ENCODE assay signal across 1 cellular context in genomic region chr13:46052314-46053161, GRCh38.
TF ChIP-seq lines count a peak whose summit lies in the region.

TSS of gene ZC3H13 (minus strand) at chr13:46052746. CDS start at chr13:46045507, 7,239 bp downstream.

TF ChIP-seq in K562, 482 proteins besides CTCF, POLR2A, EP300 and RAD21 (continued from another document and continues in another):
- TF ChIP-seq ZNF324 (CRISPR knock-in tag; IDR thresholded peaks at IDR 0.05) = no peak
- TF ChIP-seq ZBTB8A (IDR thresholded peaks at IDR 0.05; ENCODE audit: partially characterized antibody) = no peak
- TF ChIP-seq MECOM (CRISPR knock-in tag; IDR thresholded peaks at IDR 0.05) = no peak
- no peak for TF ChIP-seq CCAR2 (IDR thresholded peaks at IDR 0.05; ENCODE audit: low read depth, low read length)
- TF ChIP-seq ZNF511 (CRISPR knock-in tag; IDR thresholded peaks at IDR 0.05) = peak; percentile 31; the same call in 1 of the 2 replicates
- peak; percentile 58 for TF ChIP-seq CTBP1 (IDR thresholded peaks at IDR 0.05; ENCODE audit: borderline replicate concordance)
- TF ChIP-seq HDAC2 (IDR thresholded peaks at IDR 0.05) = no peak
- TF ChIP-seq E2F4 (CRISPR knock-in tag; IDR thresholded peaks at IDR 0.05; ENCODE audit: low read depth) = no peak
- TF ChIP-seq FOXP1 (CRISPR knock-in tag; IDR thresholded peaks at IDR 0.05) = no peak
- TF ChIP-seq WHSC1 (IDR thresholded peaks at IDR 0.05; ENCODE audit: low read length) = no peak
- TF ChIP-seq NCOA6 (IDR thresholded peaks at IDR 0.05) = no peak
- peak; percentile 84 for TF ChIP-seq SUPT5H (IDR thresholded peaks at IDR 0.05)
- no peak for TF ChIP-seq ATF3 (IDR thresholded peaks at IDR 0.05)
- TF ChIP-seq ATF3 (CRISPR knock-in tag; conservative IDR thresholded peaks at IDR 0.05) = 0 out of 2 replicates have a peak, but pooled peaks have one; percentile 31
- TF ChIP-seq SIN3B (IDR thresholded peaks at IDR 0.05; ENCODE audit: low read depth) = peak; percentile 82
- TF ChIP-seq NCOA1 (IDR thresholded peaks at IDR 0.05; ENCODE audit: low read depth) = 0 out of 2 replicates have a peak, but pooled peaks have one; percentile 41
- no peak for TF ChIP-seq ZNF785 (CRISPR knock-in tag; IDR thresholded peaks at IDR 0.05)
- TF ChIP-seq OTX1 (CRISPR knock-in tag; IDR thresholded peaks at IDR 0.05) = no peak
- no peak for TF ChIP-seq RBM22 (IDR thresholded peaks at IDR 0.05; ENCODE audit: low read depth, low read length, poor library complexity, severe bottlenecking)
- TF ChIP-seq ATF1 (CRISPR knock-in tag; IDR thresholded peaks at IDR 0.05) = peak; percentile 78
- TF ChIP-seq ATF1 (tag; IDR thresholded peaks at IDR 0.05) = peak; percentile 95
- TF ChIP-seq MTA2 (IDR thresholded peaks at IDR 0.05; ENCODE audit: low read depth) = no peak
- 0 out of 2 replicates have a peak, but pooled peaks have one; percentile 48 for TF ChIP-seq NR2C1 (IDR thresholded peaks at IDR 0.05)
- TF ChIP-seq NR2C1 (tag; IDR thresholded peaks at IDR 0.05) = peak; percentile 75
- no peak for TF ChIP-seq SOX6 (IDR thresholded peaks at IDR 0.05)
- peak; percentile 89 for TF ChIP-seq ZBTB12 (CRISPR knock-in tag; IDR thresholded peaks at IDR 0.05)
- peak; percentile 52; the same call in 1 of the 2 replicates for TF ChIP-seq SP1 (CRISPR knock-in tag; IDR thresholded peaks at IDR 0.05)
- TF ChIP-seq ZNF644 (tag; IDR thresholded peaks at IDR 0.05; ENCODE audit: low read depth) = no peak
- no peak for TF ChIP-seq POLR3A (IDR thresholded peaks at IDR 0.05; ENCODE audit: borderline replicate concordance, extremely low read depth, insufficient read depth, insufficient read length)
- TF ChIP-seq BRCA1 (IDR thresholded peaks at IDR 0.05) = no peak
- no peak for TF ChIP-seq BRCA1 (CRISPR knock-in tag; IDR thresholded peaks at IDR 0.05)
- TF ChIP-seq MTA3 (IDR thresholded peaks at IDR 0.05; ENCODE audit: borderline replicate concordance) = 0 out of 2 replicates have a peak, but pooled peaks have one; percentile 15
- no peak for TF ChIP-seq ZC3H8 (IDR thresholded peaks at IDR 0.05)
- no peak for TF ChIP-seq ZNF764 (CRISPR knock-in tag; IDR thresholded peaks at IDR 0.05; ENCODE audit: low read depth)
- no peak for TF ChIP-seq MCM2 (IDR thresholded peaks at IDR 0.05; ENCODE audit: low read depth)
- peak; percentile 52 for TF ChIP-seq TAF7 (tag; IDR thresholded peaks at IDR 0.05)
- peak; percentile 69 for TF ChIP-seq CXXC5 (CRISPR knock-in tag; IDR thresholded peaks at IDR 0.05)
- TF ChIP-seq MYC (IDR thresholded peaks at IDR 0.05; ENCODE audit: low read depth, low read length) = peak; percentile 61; the same call in 1 of the 2 replicates
- TF ChIP-seq MYC (CRISPR knock-in tag; IDR thresholded peaks at IDR 0.05; ENCODE audit: borderline replicate concordance, low read depth) = no peak
- TF ChIP-seq CC2D1A (IDR thresholded peaks at IDR 0.05) = 0 out of 2 replicates have a peak, but pooled peaks have one; percentile 25
- no peak for TF ChIP-seq THRAP3 (IDR thresholded peaks at IDR 0.05; ENCODE audit: borderline replicate concordance)
- TF ChIP-seq SMARCC2 (IDR thresholded peaks at IDR 0.05; ENCODE audit: low read depth) = no peak
- peak; percentile 21 for TF ChIP-seq MEIS2 (IDR thresholded peaks at IDR 0.05; ENCODE audit: partially characterized antibody)
- peak; percentile 57; the same call in 1 of the 2 replicates for TF ChIP-seq JUND (IDR thresholded peaks at IDR 0.05; ENCODE audit: borderline replicate concordance, low read depth, low read length)
- no peak for TF ChIP-seq JUND (tag; IDR thresholded peaks at IDR 0.05; ENCODE audit: borderline replicate concordance, low read depth, low read length)
- TF ChIP-seq MAFG (tag; conservative IDR thresholded peaks at IDR 0.05) = no peak
- no peak for TF ChIP-seq SNAPC5 (CRISPR knock-in tag; IDR thresholded peaks at IDR 0.05)
- TF ChIP-seq TFAP4 (CRISPR knock-in tag; IDR thresholded peaks at IDR 0.05; ENCODE audit: borderline replicate concordance) = peak; percentile 73
- TF ChIP-seq ZBTB11 (CRISPR knock-in tag; IDR thresholded peaks at IDR 0.05) = peak in 1 of 3 experiments; percentile 77; a peak in 2 of 6 replicates
- TF ChIP-seq KDM4B (IDR thresholded peaks at IDR 0.05; ENCODE audit: borderline replicate concordance in 2 of 2, low read depth in 1 of 2) = 0 out of 4 replicates have a peak, but pooled peaks of 1 of the 2 experiments have one; percentile 29
- TF ChIP-seq MAFK (IDR thresholded peaks at IDR 0.05; ENCODE audit: low read length) = no peak
- TF ChIP-seq VEZF1 (CRISPR knock-in tag; IDR thresholded peaks at IDR 0.05) = peak; percentile 16; the same call in 1 of the 2 replicates
- peak; percentile 30; the same call in 1 of the 2 replicates for TF ChIP-seq GMEB1 (CRISPR knock-in tag; IDR thresholded peaks at IDR 0.05)
- peak; percentile 87 for TF ChIP-seq HNRNPLL (IDR thresholded peaks at IDR 0.05; ENCODE audit: low read depth, low read length, poor library complexity, severe bottlenecking)
- TF ChIP-seq CHCHD3 (CRISPR knock-in tag; IDR thresholded peaks at IDR 0.05) = no peak
- TF ChIP-seq ELF2 (CRISPR knock-in tag; IDR thresholded peaks at IDR 0.05) = peak; percentile 75
- TF ChIP-seq ZBTB49 (CRISPR knock-in tag; IDR thresholded peaks at IDR 0.05; ENCODE audit: borderline replicate concordance) = no peak
- TF ChIP-seq UBTF (IDR thresholded peaks at IDR 0.05; ENCODE audit: borderline replicate concordance in 1 of 2, low read depth in 2 of 2, low read length in 2 of 2) = peak in 1 of 2 experiments; percentile 94; a peak in 3 of 4 replicates
